19 cellular contexts compared by ENCODE assay signal in genomic region chr18:71799016-71799673, GRCh38.
"Had no signal": no experiment of that assay in that cellular context is flagged by ENCODE, and none has a peak within 500 bp of the region (broad histone marks: within the 10 kb centered on the region; RNA-seq: fewer than 3 reads in every experiment).

No MANE protein-coding gene starts in this region.

- DNase-seq: activated CD4-positive, alpha-beta T cell treated with anti-CD3 and anti-CD28 coated beads for 4 hours; activated CD8-positive, alpha-beta T cell treated with anti-CD3 and anti-CD28 coated beads for 36 hours; activated effector memory CD4-positive, alpha-beta T cell treated with Interleukin-2 at 50 U/mL for 16 hours; activated T-cell treated with anti-CD3 and anti-CD28 coated beads, Interleukin-2, amount 50 U/mL, for 4 hours; caudate nucleus; colonic mucosa; hippocampal formation; left ventricle myocardium superior; mesenchymal stem cell; naive thymus-derived CD8-positive, alpha-beta T cell; pancreas; sigmoid colon; stimulated activated CD4-positive, alpha-beta T cell treated with anti-CD3 and anti-CD28 coated beads, Interleukin-12 subunit alpha, Interleukin-12 subunit beta, amount 100 ng/mL, for 4 hours; stimulated activated CD4-positive, alpha-beta T cell treated with anti-CD3 and anti-CD28 coated beads, Interleukin-2, amount 100 ng/mL, for 24 hours; T-helper 17 cell had no signal

- H3K4me1 ChIP-seq: colonic mucosa, esophagus muscularis mucosa, pancreas, sigmoid colon had no signal

- H3K27me3 Mint-ChIP-seq: activated CD8-positive, alpha-beta T cell treated with anti-CD3 and anti-CD28 coated beads for 36 hours; activated naive CD4-positive, alpha-beta T cell treated with anti-CD3 and anti-CD28 coated beads, Interleukin-2, amount 50 U/mL, for 24 hours; T-helper 17 cell had no signal

- H3K27ac Mint-ChIP-seq: activated CD8-positive, alpha-beta T cell treated with anti-CD3 and anti-CD28 coated beads for 36 hours; activated naive CD4-positive, alpha-beta T cell treated with anti-CD3 and anti-CD28 coated beads, Interleukin-2, amount 50 U/mL, for 24 hours; naive thymus-derived CD8-positive, alpha-beta T cell; stimulated activated effector memory CD8-positive, alpha-beta T cell treated with anti-CD3 and anti-CD28 coated beads, Interleukin-12 subunit alpha, Interleukin-12 subunit beta, amount 100 ng/mL, for 72 hours; T-helper 17 cell; WTC11 had no signal

- H3K4me3 ChIP-seq: colonic mucosa, esophagus muscularis mucosa, pancreas, sigmoid colon had no signal

- H3K27ac ChIP-seq: colonic mucosa, esophagus muscularis mucosa, pancreas, sigmoid colon had no signal

- H3K9me3 Mint-ChIP-seq: activated CD8-positive, alpha-beta T cell treated with anti-CD3 and anti-CD28 coated beads for 36 hours; activated naive CD4-positive, alpha-beta T cell treated with anti-CD3 and anti-CD28 coated beads, Interleukin-2, amount 50 U/mL, for 24 hours had no signal

- H3K36me3 Mint-ChIP-seq: activated naive CD4-positive, alpha-beta T cell treated with anti-CD3 and anti-CD28 coated beads, Interleukin-2, amount 50 U/mL, for 24 hours; stimulated activated effector memory CD8-positive, alpha-beta T cell treated with anti-CD3 and anti-CD28 coated beads, Interleukin-12 subunit alpha, Interleukin-12 subunit beta, amount 100 ng/mL, for 72 hours had no signal

- H3K27me3 ChIP-seq: colonic mucosa, esophagus muscularis mucosa, pancreas, sigmoid colon had no signal

- H3K4me1 Mint-ChIP-seq: activated naive CD4-positive, alpha-beta T cell treated with anti-CD3 and anti-CD28 coated beads, Interleukin-2, amount 50 U/mL, for 24 hours; naive thymus-derived CD8-positive, alpha-beta T cell; stimulated activated effector memory CD8-positive, alpha-beta T cell treated with anti-CD3 and anti-CD28 coated beads, Interleukin-12 subunit alpha, Interleukin-12 subunit beta, amount 100 ng/mL, for 72 hours; T-helper 17 cell; WTC11 had no signal

- H3K4me3 Mint-ChIP-seq: activated CD8-positive, alpha-beta T cell treated with anti-CD3 and anti-CD28 coated beads for 36 hours; activated naive CD4-positive, alpha-beta T cell treated with anti-CD3 and anti-CD28 coated beads, Interleukin-2, amount 50 U/mL, for 24 hours; activated T-cell treated with anti-CD3 and anti-CD28 coated beads, Interleukin-2, amount 50 U/mL, for 4 hours; naive thymus-derived CD8-positive, alpha-beta T cell; stimulated activated effector memory CD8-positive, alpha-beta T cell treated with anti-CD3 and anti-CD28 coated beads, Interleukin-12 subunit alpha, Interleukin-12 subunit beta, amount 100 ng/mL, for 72 hours; T-helper 17 cell; WTC11 had no signal

- H3K36me3 ChIP-seq: colonic mucosa, esophagus muscularis mucosa, pancreas, sigmoid colon had no signal

- H3K9me3 ChIP-seq: colonic mucosa, esophagus muscularis mucosa, pancreas, sigmoid colon had no signal

- ATAC-seq: activated CD8-positive, alpha-beta T cell treated with anti-CD3 and anti-CD28 coated beads for 36 hours; activated T-cell treated with anti-CD3 and anti-CD28 coated beads, Interleukin-2, amount 50 U/mL, for 4 hours; left ventricle myocardium superior; naive thymus-derived CD8-positive, alpha-beta T cell; pancreas; stimulated activated effector memory CD8-positive, alpha-beta T cell treated with anti-CD3 and anti-CD28 coated beads, Interleukin-12 subunit alpha, Interleukin-12 subunit beta, amount 100 ng/mL, for 72 hours; T-helper 17 cell; WTC11 had no signal
